In genomic region chr14:59849371-59850130, GRCh38 we compare ENCODE assay signal across 16 cellular contexts. TPM values are rescaled to one million over a fixed set of nuclear protein-coding genes. Genes with fewer than 3 reads are reported as not detected.
DNase-seq lines count a peak whose midpoint lies in the region; ATAC-seq, FAIRE-seq and TF ChIP-seq lines count a peak whose summit lies in the region.
"Had no signal": no experiment of that assay in that cellular context is flagged by ENCODE, and none has a peak within 500 bp of the region (broad histone marks: within the 10 kb centered on the region; RNA-seq: fewer than 3 reads in every experiment).

No MANE protein-coding gene starts in this region.

- H3K27ac Mint-ChIP-seq in activated CD4-positive, alpha-beta T cell treated with anti-CD3 and anti-CD28 coated beads, Interleukin-2, amount 10 ng/mL, durations not matched to agents 7 days and 5 days: no peak overlapping the region
- H3K27ac Mint-ChIP-seq: nephron had no signal

- FAIRE-seq in frontal cortex (lab: Jason Lieb, UNC): no peak

- no peak overlapping the region for H2AFZ ChIP-seq in hepatocyte

- no peaks in the 10 kb centered on the region for H3K4me1 Mint-ChIP-seq in activated CD4-positive, alpha-beta T cell treated with anti-CD3 and anti-CD28 coated beads, Interleukin-2, amount 10 ng/mL, durations not matched to agents 7 days and 5 days
- H3K4me1 Mint-ChIP-seq: nephron had no signal

- H3K36me3 ChIP-seq in heart right ventricle (no peaks in the 10 kb centered on the region), hepatocyte (replicated peaks; ENCODE audit: insufficient read depth, low read depth) (no peaks in the 10 kb centered on the region)
- H3K36me3 ChIP-seq: thyroid gland had no signal

- no peak overlapping the region for H3K4me3 Mint-ChIP-seq in activated CD4-positive, alpha-beta T cell treated with anti-CD3 and anti-CD28 coated beads, Interleukin-2, amount 10 ng/mL, durations not matched to agents 7 days and 5 days
- H3K4me3 Mint-ChIP-seq: nephron had no signal

- peaks cover 9% of the 10 kb centered on the region for H3K27me3 Mint-ChIP-seq in activated CD4-positive, alpha-beta T cell treated with anti-CD3 and anti-CD28 coated beads, Interleukin-2, amount 10 ng/mL, durations not matched to agents 7 days and 5 days

- no peaks in the 10 kb centered on the region for H3K9me3 Mint-ChIP-seq in activated CD4-positive, alpha-beta T cell treated with anti-CD3 and anti-CD28 coated beads, Interleukin-2, amount 10 ng/mL, durations not matched to agents 7 days and 5 days
- H3K9me3 Mint-ChIP-seq: nephron had no signal

- peaks cover 0 to under 1% (median 0%) of the 10 kb centered on the region in 11 donors for H3K9me3 ChIP-seq in heart right ventricle
- no peaks in the 10 kb centered on the region for H3K9me3 ChIP-seq in hepatocyte (ENCODE audit: low read depth)
- H3K9me3 ChIP-seq: thyroid gland had no signal

- peak overlapping the region; percentile 61 for H3K27ac ChIP-seq in 22Rv1
- H3K27ac ChIP-seq in heart right ventricle: peak overlapping the region in 1 of 10 donors; percentile 43
- no peak overlapping the region for H3K27ac ChIP-seq in hepatocyte
- H3K27ac ChIP-seq: thyroid gland had no signal

- H3K27me3 ChIP-seq in heart right ventricle (peaks cover 0 to 4% (median 0%) of the 10 kb centered on the region in 7 donors), hepatocyte (no peaks in the 10 kb centered on the region)
- H3K27me3 ChIP-seq: thyroid gland had no signal

- no peaks in the 10 kb centered on the region for H3K36me3 Mint-ChIP-seq in activated CD4-positive, alpha-beta T cell treated with anti-CD3 and anti-CD28 coated beads, Interleukin-2, amount 10 ng/mL, durations not matched to agents 7 days and 5 days (ENCODE audit: low read depth)

- ATAC-seq in GM21717 (IDR thresholded peaks at IDR 0.05; ENCODE audit: unreplicated experiment) (peak; percentile 55), heart right ventricle (peak in 6 of 8 donors; percentile 43 to 69 (median 66))
- ATAC-seq: activated CD4-positive, CD25-positive, alpha-beta regulatory T cell treated with anti-CD3 and anti-CD28 coated beads, Interleukin-2, amount 50 U/mL, for 24 hours; left colon; Panc1 had no signal

- intact Hi-C loops in heart right ventricle (cut with DNase I): loop anchor here in 1 of 10 donors (10.0 kb wide), 1 partner anchor 785 kb away; no protein-coding TSS in a partner anchor

- POLR2A ChIA-PET in activated CD4-positive, alpha-beta T cell treated with anti-CD3 and anti-CD28 coated beads, Interleukin-2, amount 10 ng/mL, durations not matched to agents 7 days and 5 days (lab: Charles Lee): no interaction called here

- H4K20me1 ChIP-seq in hepatocyte (ENCODE audit: insufficient read depth, poor library complexity, severe bottlenecking): no peaks in the 10 kb centered on the region

- H3K9me2 ChIP-seq in hepatocyte (replicated peaks; ENCODE audit: insufficient read depth): no peaks in the 10 kb centered on the region

- TF ChIP-seq CTCF in 22Rv1 (IDR thresholded peaks at IDR 0.05): no peak
- TF ChIP-seq CTCF in heart right ventricle (IDR thresholded peaks at IDR 0.05): no peak
- no peak for TF ChIP-seq CTCF in hepatocyte (IDR thresholded peaks at IDR 0.05; ENCODE audit: poor library complexity)

- H3K4me1 ChIP-seq in heart right ventricle (no peaks in the 10 kb centered on the region), hepatocyte (ENCODE audit: insufficient read depth) (no peaks in the 10 kb centered on the region)
- H3K4me1 ChIP-seq: thyroid gland had no signal

- 63 to 70% methylated on average over 1 of the region's 1 CpG for WGBS in heart right ventricle, 2 donors
- 97% methylated on average over 1 of the region's 1 CpG for WGBS in hepatocyte (ENCODE audit: low lambda C conversion rate, missing lambda C conversion rate)

- CTCF ChIA-PET in activated CD4-positive, alpha-beta T cell treated with anti-CD3 and anti-CD28 coated beads, Interleukin-2, amount 10 ng/mL, durations not matched to agents 7 days and 5 days (lab: Charles Lee): no interaction called here

- no peak overlapping the region for H3K4me3 ChIP-seq in heart right ventricle
- no peak overlapping the region for H3K4me3 ChIP-seq in hepatocyte
- H3K4me3 ChIP-seq: thyroid gland had no signal

- H3K4me2 ChIP-seq in hepatocyte: no peak overlapping the region

- H3K79me2 ChIP-seq in hepatocyte: no peaks in the 10 kb centered on the region

- DNase-seq in NOMO-1 treated with DMSO at 0.1 percent for 48 hours (lab: John Stamatoyannopoulos, UW; ENCODE audit: unreplicated experiment) (peak; percentile 92), heart right ventricle (peak in 1 of 2 donors; percentile 16), hepatocyte (ENCODE audit: low spot score) (no peak), NCI-H1105 (lab: John Stamatoyannopoulos, UW) (no peak), frontal cortex (ENCODE audit: low spot score in 2 of 2) (no peak)
- DNase-seq in activated CD4-positive, alpha-beta T cell treated with anti-CD3 and anti-CD28 coated beads, Interleukin-2, amount 10 ng/mL, durations not matched to agents 7 days and 5 days: no peak
- DNase-seq: activated naive CD4-positive, alpha-beta T cell treated with anti-CD3 and anti-CD28 coated beads, Interleukin-2, amount 50 U/mL, for 16 hours; left colon; NCI-H1436; NCI-H446; thyroid gland had no signal

RNA-seq across cellular contexts. Expression of gene RTN1, which starts 21.0 kb away (rescaled TPM):
- total RNA-seq in heart right ventricle (1 to 10 TPM in 3 of 10 donors, under 1 TPM in 7; 0.40 to 5.5 (median 0.92) TPM), hepatocyte (1.1 and 1.6 TPM in 2 replicates), frontal cortex (877 TPM)
- polyA plus RNA-seq in heart right ventricle (under 1 TPM; 0.52 to 0.59 TPM), hepatocyte (1.1 and 1.5 TPM in 2 replicates)
- not detected for total RNA-seq in activated CD4-positive, alpha-beta T cell treated with anti-CD3 and anti-CD28 coated beads, Interleukin-2, amount 10 ng/mL, durations not matched to agents 7 days and 5 days

Comparison
In these comparisons a context has a peak if more than half of its experiments do, and no peak if none do; other contexts are left out.
1. RNA of gene RTN1, which starts 21.0 kb away (total RNA-seq): 877 TPM in frontal cortex (single experiment); 1.1 to 1.6 TPM in hepatocyte, 0.40 to 5.5 TPM in heart right ventricle and not detected in activated CD4-positive, alpha-beta T cell treated with anti-CD3 and anti-CD28 coated beads, Interleukin-2, amount 10 ng/mL, durations not matched to agents 7 days and 5 days; every median in the first group is over 100 times any median in the second.